1 cellular context compared by ENCODE assay signal in genomic region chr22:28819253-28820096, GRCh38.
A peak's percentile ranks its signal among the peaks of the same experiment; 100 is the strongest.
TF ChIP-seq lines count a peak whose summit lies in the region.

No MANE protein-coding gene starts in this region.

TF ChIP-seq in HepG2, 621 proteins besides CTCF, POLR2A, EP300 and RAD21 (continued from another document and continues in another):
- TF ChIP-seq ARID2 (CRISPR knock-in tag; IDR thresholded peaks at IDR 0.05; ENCODE audit: borderline replicate concordance): no peak
- TF ChIP-seq HNF1B (CRISPR knock-in tag; IDR thresholded peaks at IDR 0.05): no peak; the same call in 1 of the 2 replicates
- TF ChIP-seq ZNF138 (CRISPR knock-in tag; IDR thresholded peaks at IDR 0.05; ENCODE audit: low read depth): no peak
- no peak for TF ChIP-seq NCOA5 (CRISPR knock-in tag; IDR thresholded peaks at IDR 0.05)
- peak; percentile 84; the same call in 1 of the 2 replicates for TF ChIP-seq ZBTB7B (CRISPR knock-in tag; IDR thresholded peaks at IDR 0.05)
- no peak for TF ChIP-seq ZBTB40 (IDR thresholded peaks at IDR 0.05)
- 0 out of 2 replicates have a peak, but pooled peaks have one; percentile 12 for TF ChIP-seq ZBTB40 (CRISPR knock-in tag; IDR thresholded peaks at IDR 0.05)
- no peak for TF ChIP-seq ZNF891 (CRISPR knock-in tag; IDR thresholded peaks at IDR 0.05)
- TF ChIP-seq BCL3 (CRISPR knock-in tag; IDR thresholded peaks at IDR 0.05): no peak
- TF ChIP-seq HES4 (CRISPR knock-in tag; IDR thresholded peaks at IDR 0.05; ENCODE audit: borderline replicate concordance): no peak
- no peak for TF ChIP-seq XRCC5 (optimal IDR thresholded peaks at IDR 0.05; ENCODE audit: low read length)
- TF ChIP-seq KLF16 (CRISPR knock-in tag; IDR thresholded peaks at IDR 0.05): 0 out of 4 replicates have a peak, but pooled peaks of 1 of the 2 experiments have one; percentile 21
- no peak for TF ChIP-seq ZNF180 (CRISPR knock-in tag; IDR thresholded peaks at IDR 0.05; ENCODE audit: borderline replicate concordance, low read depth)
- no peak for TF ChIP-seq SIX4 (CRISPR knock-in tag; IDR thresholded peaks at IDR 0.05)
- peak in 1 of 2 experiments; percentile 47; a peak in 1 of 4 replicates for TF ChIP-seq ATF4 (CRISPR knock-in tag; IDR thresholded peaks at IDR 0.05)
- TF ChIP-seq SMAD9 (CRISPR knock-in tag; IDR thresholded peaks at IDR 0.05): no peak
- no peak for TF ChIP-seq ATF3 (CRISPR knock-in tag; IDR thresholded peaks at IDR 0.05)
- TF ChIP-seq ZNF570 (CRISPR knock-in tag; IDR thresholded peaks at IDR 0.05; ENCODE audit: borderline replicate concordance): no peak
- TF ChIP-seq ZNF224 (CRISPR knock-in tag; IDR thresholded peaks at IDR 0.05): 0 out of 2 replicates have a peak, but pooled peaks have one; percentile 42
- TF ChIP-seq AGO2 (optimal IDR thresholded peaks at IDR 0.05; ENCODE audit: low read depth, low read length): no peak
- peak; percentile 64; the same call in 1 of the 2 replicates for TF ChIP-seq ZNF614 (CRISPR knock-in tag; IDR thresholded peaks at IDR 0.05; ENCODE audit: borderline replicate concordance)
- no peak for TF ChIP-seq PRMT3 (CRISPR knock-in tag; IDR thresholded peaks at IDR 0.05; ENCODE audit: borderline replicate concordance, low read depth)
- TF ChIP-seq HOXA3 (CRISPR knock-in tag; IDR thresholded peaks at IDR 0.05): peak; percentile 56; the same call in 1 of the 2 replicates
- TF ChIP-seq PHF21A (CRISPR knock-in tag; IDR thresholded peaks at IDR 0.05): peak; percentile 96
- TF ChIP-seq KDM6A (CRISPR knock-in tag; IDR thresholded peaks at IDR 0.05; ENCODE audit: low read depth): peak; percentile 95
- no peak for TF ChIP-seq ZNF256 (CRISPR knock-in tag; conservative IDR thresholded peaks at IDR 0.05)
- TF ChIP-seq MNT (IDR thresholded peaks at IDR 0.05): no peak
- TF ChIP-seq ZNF33B (CRISPR knock-in tag; IDR thresholded peaks at IDR 0.05): no peak
- TF ChIP-seq MIER2 (CRISPR knock-in tag; IDR thresholded peaks at IDR 0.05): no peak
- TF ChIP-seq IKZF4 (CRISPR knock-in tag; IDR thresholded peaks at IDR 0.05; ENCODE audit: borderline replicate concordance, low read depth, not compliant biosample characterization): no peak
- TF ChIP-seq ZNF468 (CRISPR knock-in tag; IDR thresholded peaks at IDR 0.05): no peak
- TF ChIP-seq ELF1 (CRISPR knock-in tag; IDR thresholded peaks at IDR 0.05): no peak
- TF ChIP-seq NKX3-1 (CRISPR knock-in tag; IDR thresholded peaks at IDR 0.05): no peak
- no peak for TF ChIP-seq SRSF4 (IDR thresholded peaks at IDR 0.05; ENCODE audit: low read depth, low read length, poor library complexity, severe bottlenecking)
- TF ChIP-seq RARA (CRISPR knock-in tag; IDR thresholded peaks at IDR 0.05): peak; percentile 85
- TF ChIP-seq ZHX1 (CRISPR knock-in tag; IDR thresholded peaks at IDR 0.05; ENCODE audit: low read depth): no peak
- TF ChIP-seq ZNF558 (CRISPR knock-in tag; IDR thresholded peaks at IDR 0.05; ENCODE audit: borderline replicate concordance): peak; percentile 41; the same call in 1 of the 2 replicates
- no peak for TF ChIP-seq ARID3A (IDR thresholded peaks at IDR 0.05; ENCODE audit: low read depth, low read length)
- TF ChIP-seq ZNF513 (CRISPR knock-in tag; conservative IDR thresholded peaks at IDR 0.05): no peak
